ENCODE assay signal across 26 cellular contexts in genomic region chr7:46007990-46008643, GRCh38.
A peak's percentile ranks its signal among the peaks of the same experiment; 100 is the strongest.
DNase-seq lines count a peak whose midpoint lies in the region; ATAC-seq, FAIRE-seq and TF ChIP-seq lines count a peak whose summit lies in the region.
"Had no signal": no experiment of that assay in that cellular context is flagged by ENCODE, and none has a peak within 500 bp of the region (broad histone marks: within the 10 kb centered on the region; RNA-seq: fewer than 3 reads in every experiment).

No MANE protein-coding gene starts in this region.

- BruUV-seq in Caco-2 (replicated peaks; lab: Mats Ljungman, UMichigan), result no TSS peak

- H3K9me3 Mint-ChIP-seq in Caco-2 (ENCODE audit: unreplicated experiment), result peaks cover 10% of the 10 kb centered on the region
- H3K9me3 Mint-ChIP-seq in activated T-cell treated with anti-CD3 and anti-CD28 coated beads, Interleukin-2, amount 50 U/mL, for 72 hours, result peaks cover 5 to 6% of the 10 kb centered on the region in 2 donors

- no peaks in the 10 kb centered on the region for H3K36me3 Mint-ChIP-seq in Caco-2 (ENCODE audit: insufficient read depth, unreplicated experiment)
- H3K36me3 Mint-ChIP-seq in activated T-cell treated with anti-CD3 and anti-CD28 coated beads, Interleukin-2, amount 50 U/mL, for 72 hours (ENCODE audit: insufficient read depth in 2 of 2), result no peaks in the 10 kb centered on the region
- H3K36me3 Mint-ChIP-seq: memory B cell had no signal

- no peak overlapping the region for H3K27ac Mint-ChIP-seq in Caco-2 (ENCODE audit: unreplicated experiment)
- H3K27ac Mint-ChIP-seq in activated T-cell treated with anti-CD3 and anti-CD28 coated beads, Interleukin-2, amount 50 U/mL, for 72 hours, result no peak overlapping the region
- H3K27ac Mint-ChIP-seq: activated naive CD8-positive, alpha-beta T cell treated with anti-CD3 and anti-CD28 coated beads, Interleukin-2, amount 50 U/mL, for 24 hours; activated T-cell treated with anti-CD3 and anti-CD28 coated beads, Interleukin-2, amount 50 U/mL, for 24 hours; memory B cell; stimulated activated naive CD8-positive, alpha-beta T cell treated with anti-CD3 and anti-CD28 coated beads, Interleukin-15, amount 100 ng/mL, for 72 hours; T-helper 17 cell had no signal

- ATAC-seq in right cardiac atrium (peak; percentile 84 to 87), sciatic nerve (peak; percentile 84)
- no peak for ATAC-seq in activated T-cell treated with anti-CD3 and anti-CD28 coated beads, Interleukin-2, amount 50 U/mL, for 72 hours (replicated peaks in 1 of 2)
- ATAC-seq: activated naive CD8-positive, alpha-beta T cell treated with anti-CD3 and anti-CD28 coated beads, Interleukin-2, amount 50 U/mL, for 24 hours; stimulated activated naive CD8-positive, alpha-beta T cell treated with anti-CD3 and anti-CD28 coated beads, Interleukin-15, amount 100 ng/mL, for 72 hours; T-helper 17 cell; upper lobe of right lung had no signal

- intact Hi-C loops in right cardiac atrium (cut with DNase I), result no loop called here
- intact Hi-C loops in sciatic nerve (cut with DNase I), result no loop called here
- intact Hi-C loops in Caco-2 (cut with micrococcal nuclease; ENCODE audit: unreplicated experiment), result no loop called here

- no peaks in the 10 kb centered on the region for H3K36me3 ChIP-seq in Caco-2 (ENCODE audit: control insufficient read depth, insufficient read depth, low read length)
- H3K36me3 ChIP-seq: BLaER1 treated with 17β-estradiol and CSF1 and Interleukin-3, amounts not matched to agents 10 nM and 100 nM; prostate gland; upper lobe of right lung had no signal

- peaks cover 2% of the 10 kb centered on the region for H3K4me1 ChIP-seq in right cardiac atrium (ENCODE audit: control insufficient read depth, insufficient read depth, low read length)
- H3K4me1 ChIP-seq in Caco-2, result no peaks in the 10 kb centered on the region
- H3K4me1 ChIP-seq: prostate gland, upper lobe of right lung had no signal

- H3K27me3 Mint-ChIP-seq in Caco-2 (ENCODE audit: insufficient read depth, unreplicated experiment), result peaks cover 5% of the 10 kb centered on the region
- H3K27me3 Mint-ChIP-seq in activated T-cell treated with anti-CD3 and anti-CD28 coated beads, Interleukin-2, amount 50 U/mL, for 72 hours (ENCODE audit: low read depth), result no peaks in the 10 kb centered on the region
- H3K27me3 Mint-ChIP-seq: activated naive CD8-positive, alpha-beta T cell treated with anti-CD3 and anti-CD28 coated beads, Interleukin-2, amount 50 U/mL, for 24 hours; activated T-cell treated with anti-CD3 and anti-CD28 coated beads, Interleukin-2, amount 50 U/mL, for 24 hours; stimulated activated naive CD8-positive, alpha-beta T cell treated with anti-CD3 and anti-CD28 coated beads, Interleukin-15, amount 100 ng/mL, for 72 hours; T-helper 17 cell had no signal

- POLR2A ChIA-PET in Caco-2 (lab: Charles Lee), result no interaction called here

- CTCF ChIA-PET in Caco-2 (lab: Charles Lee), result no interaction called here

- H3K27me3 ChIP-seq in right cardiac atrium (ENCODE audit: control insufficient read depth, insufficient read depth), result no peaks in the 10 kb centered on the region
- H3K27me3 ChIP-seq in Caco-2 (replicated peaks; ENCODE audit: control insufficient read depth, insufficient read depth, low read length), result no peaks in the 10 kb centered on the region
- H3K27me3 ChIP-seq: BLaER1 treated with 17β-estradiol and CSF1 and Interleukin-3, amounts not matched to agents 10 nM and 100 nM; upper lobe of right lung had no signal

- H3K4me1 Mint-ChIP-seq in Caco-2 (ENCODE audit: low read depth, unreplicated experiment), result peaks cover 6% of the 10 kb centered on the region
- no peaks in the 10 kb centered on the region for H3K4me1 Mint-ChIP-seq in activated T-cell treated with anti-CD3 and anti-CD28 coated beads, Interleukin-2, amount 50 U/mL, for 72 hours (ENCODE audit: low read depth)
- H3K4me1 Mint-ChIP-seq: activated naive CD8-positive, alpha-beta T cell treated with anti-CD3 and anti-CD28 coated beads, Interleukin-2, amount 50 U/mL, for 24 hours; memory B cell; stimulated activated naive CD8-positive, alpha-beta T cell treated with anti-CD3 and anti-CD28 coated beads, Interleukin-15, amount 100 ng/mL, for 72 hours; T-helper 17 cell had no signal

- 43% methylated on average over 6 of the region's 6 CpGs for WGBS in right cardiac atrium

- no peak for FAIRE-seq in RCC 7860 (lab: Jason Lieb, UNC)
- FAIRE-seq in H54 (lab: Jason Lieb, UNC), result no peak
- FAIRE-seq: GM12892, kidney had no signal

- DNase-seq in Caki2 (ENCODE audit: low read depth) (peak; percentile 22), RPMI8226 (peak; percentile 1), right cardiac atrium (peak in 2 of 3 donors; percentile 39 to 72), sciatic nerve (ENCODE audit: low spot score) (no peak), RCC 7860 (ENCODE audit: low spot score) (no peak), H54 (ENCODE audit: insufficient read length, low spot score) (no peak), Caco-2 (no peak)
- no peak for DNase-seq in activated T-cell treated with anti-CD3 and anti-CD28 coated beads, Interleukin-2, amount 50 U/mL, for 72 hours
- DNase-seq: activated CD4-positive, alpha-beta T cell treated with anti-CD3 and anti-CD28 coated beads for 48 hours; activated naive CD8-positive, alpha-beta T cell treated with anti-CD3 and anti-CD28 coated beads, Interleukin-2, amount 50 U/mL, for 24 hours; activated T-cell treated with anti-CD3 and anti-CD28 coated beads, Interleukin-2, amount 50 U/mL, for 24 hours; COR-L47; EL; glutamatergic neuron; kidney; NCI-H446 treated with DMSO at 0.1 percent for 48 hours; NCI-H82; stimulated activated naive CD8-positive, alpha-beta T cell treated with anti-CD3 and anti-CD28 coated beads, Interleukin-15, amount 100 ng/mL, for 72 hours; T-helper 17 cell; upper lobe of right lung had no signal

- TF ChIP-seq POLR2A in H54 (IDR thresholded peaks at IDR 0.05; ENCODE audit: low read depth, low read length), result no peak

- H3K4me3 Mint-ChIP-seq in Caco-2 (ENCODE audit: unreplicated experiment), result no peak overlapping the region
- no peak overlapping the region for H3K4me3 Mint-ChIP-seq in activated T-cell treated with anti-CD3 and anti-CD28 coated beads, Interleukin-2, amount 50 U/mL, for 72 hours
- H3K4me3 Mint-ChIP-seq: activated naive CD8-positive, alpha-beta T cell treated with anti-CD3 and anti-CD28 coated beads, Interleukin-2, amount 50 U/mL, for 24 hours; activated T-cell treated with anti-CD3 and anti-CD28 coated beads, Interleukin-2, amount 50 U/mL, for 24 hours; memory B cell; stimulated activated naive CD8-positive, alpha-beta T cell treated with anti-CD3 and anti-CD28 coated beads, Interleukin-15, amount 100 ng/mL, for 72 hours; T-helper 17 cell had no signal

- H3K27ac ChIP-seq in right cardiac atrium (ENCODE audit: low read length), result no peak overlapping the region
- H3K27ac ChIP-seq: BLaER1 treated with 17β-estradiol and CSF1 and Interleukin-3, amounts not matched to agents 10 nM and 100 nM; prostate gland; RWPE1; SK-N-MC; upper lobe of right lung had no signal

- no peak for TF ChIP-seq CTCF in Caco-2 (IDR thresholded peaks at IDR 0.05; ENCODE audit: insufficient read depth in 1 of 2, low read depth in 1 of 2, low read length in 1 of 2, severe bottlenecking in 1 of 2, unreplicated experiment in 1 of 2)

- H3K9me3 ChIP-seq in right cardiac atrium (ENCODE audit: control insufficient read depth, low read length) (no peaks in the 10 kb centered on the region), Caco-2 (no peaks in the 10 kb centered on the region)
- H3K9me3 ChIP-seq: prostate gland, upper lobe of right lung had no signal

- in situ Hi-C loops in Caki2 (cut with HindIII; ENCODE audit: low pct_unique_long_range_greater_than_20kb, low sequenced_read_pairs), result no loop called here

- H3K4me3 ChIP-seq in right cardiac atrium (ENCODE audit: low read length) (no peak overlapping the region), Caco-2 (ENCODE audit: low read depth, low read length) (no peak overlapping the region)
- H3K4me3 ChIP-seq: BLaER1 treated with 17β-estradiol and CSF1 and Interleukin-3, amounts not matched to agents 10 nM and 100 nM; prostate gland; SK-N-MC; upper lobe of right lung had no signal

Comparison
In these comparisons a context has a peak if more than half of its experiments do, and no peak if none do; other contexts are left out.
1. DNase-seq: peak in Caki2 (single experiment), RPMI8226 (single experiment) and right cardiac atrium (2 of 3); none in sciatic nerve (single experiment), RCC 7860 (single experiment), H54 (single experiment), Caco-2 (0 of 2) and activated T-cell treated with anti-CD3 and anti-CD28 coated beads, Interleukin-2, amount 50 U/mL, for 72 hours (0 of 2).
2. ATAC-seq: peak in right cardiac atrium (2 of 2) and sciatic nerve (single experiment); none in activated T-cell treated with anti-CD3 and anti-CD28 coated beads, Interleukin-2, amount 50 U/mL, for 72 hours (0 of 2).